In genomic region chr15:63188247-63188936, GRCh38 we compare ENCODE assay signal across 8 cellular contexts. TPM values are rescaled to one million over a fixed set of nuclear protein-coding genes. Genes with fewer than 3 reads are reported as not detected.
DNase-seq lines count a peak whose midpoint lies in the region; ATAC-seq and TF ChIP-seq lines count a peak whose summit lies in the region.

No MANE protein-coding gene starts in this region.

- H3K36me3 ChIP-seq in CD4-positive, CD25-positive, alpha-beta regulatory T cell (ENCODE audit: control insufficient read depth, insufficient read depth, low read length), result no peaks in the 10 kb centered on the region

- H3K4me1 ChIP-seq in CD4-positive, CD25-positive, alpha-beta regulatory T cell (ENCODE audit: control insufficient read depth, insufficient read depth, low read length, poor library complexity, severe bottlenecking), result peaks cover 35% of the 10 kb centered on the region

- POLR2A ChIA-PET in naive thymus-derived CD8-positive, alpha-beta T cell (lab: Charles Lee), result interaction anchor here (0.7 to 1.7 kb wide), 3 partner anchors 8 to 89 kb away, joined by 5 to 14 read pairs (median 5); partner anchors contain the start of genes APH1B and RPS27L

- peak overlapping the region; percentile 72 to 96 (median 95) for H3K27ac Mint-ChIP-seq in CD4-positive, CD25-positive, alpha-beta regulatory T cell
- H3K27ac Mint-ChIP-seq in IgD-negative memory B cell, result peak overlapping the region; percentile 25 to 94 (median 85)
- H3K27ac Mint-ChIP-seq in naive thymus-derived CD8-positive, alpha-beta T cell, result peak overlapping the region; percentile 85 to 98 (median 96)

- H3K27me3 Mint-ChIP-seq in CD4-positive, CD25-positive, alpha-beta regulatory T cell, result no peaks in the 10 kb centered on the region
- H3K27me3 Mint-ChIP-seq in IgD-negative memory B cell, result no peaks in the 10 kb centered on the region
- H3K27me3 Mint-ChIP-seq in naive thymus-derived CD8-positive, alpha-beta T cell, result no peaks in the 10 kb centered on the region

- H3K4me3 ChIP-seq in CD4-positive, CD25-positive, alpha-beta regulatory T cell (ENCODE audit: low read depth, low read length), result peak overlapping the region; percentile 82
- peak overlapping the region; percentile 58 to 89 for H3K4me3 ChIP-seq in cardiac fibroblast (replicated peaks in 1 of 2; ENCODE audit: low read depth in 2 of 2, low read length in 2 of 2)

- no peaks in the 10 kb centered on the region for H3K36me3 Mint-ChIP-seq in CD4-positive, CD25-positive, alpha-beta regulatory T cell
- no peaks in the 10 kb centered on the region for H3K36me3 Mint-ChIP-seq in IgD-negative memory B cell
- H3K36me3 Mint-ChIP-seq in naive thymus-derived CD8-positive, alpha-beta T cell, result no peaks in the 10 kb centered on the region

- H3K27ac ChIP-seq in CD4-positive, CD25-positive, alpha-beta regulatory T cell (ENCODE audit: insufficient read depth, low read length, poor library complexity, severe bottlenecking), result peak overlapping the region; percentile 96

- DNase-seq in CD4-positive, CD25-positive, alpha-beta regulatory T cell, result no peak
- no peak for DNase-seq in cardiac fibroblast (ENCODE audit: low read depth in 2 of 2)
- no peak for DNase-seq in naive thymus-derived CD8-positive, alpha-beta T cell
- DNase-seq in SKM-1 treated with dmso at 0.1 percent for 144 hours (lab: John Stamatoyannopoulos, UW; ENCODE audit: unreplicated experiment), result no peak
- no peak for DNase-seq in activated CD8-positive, alpha-beta memory T cell treated with anti-CD3 and anti-CD28 coated beads, Interleukin-2, amount 50 U/mL, for 4 hours

- H3K4me3 Mint-ChIP-seq in CD4-positive, CD25-positive, alpha-beta regulatory T cell, result peak overlapping the region; percentile 89 to 99 (median 98)
- peak overlapping the region; percentile 91 to 99 (median 98) for H3K4me3 Mint-ChIP-seq in IgD-negative memory B cell
- peak overlapping the region; percentile 90 to 99 (median 95) for H3K4me3 Mint-ChIP-seq in naive thymus-derived CD8-positive, alpha-beta T cell

- no peaks in the 10 kb centered on the region for H3K27me3 ChIP-seq in CD4-positive, CD25-positive, alpha-beta regulatory T cell (ENCODE audit: control insufficient read depth, insufficient read depth, low read length)

- H3K9me3 Mint-ChIP-seq in CD4-positive, CD25-positive, alpha-beta regulatory T cell, result peaks cover 0 to 3% (median 0%) of the 10 kb centered on the region in 7 donors
- H3K9me3 Mint-ChIP-seq in IgD-negative memory B cell, result no peaks in the 10 kb centered on the region
- no peaks in the 10 kb centered on the region for H3K9me3 Mint-ChIP-seq in naive thymus-derived CD8-positive, alpha-beta T cell

- no peak for TF ChIP-seq CTCF in cardiac fibroblast (IDR thresholded peaks at IDR 0.05; ENCODE audit: low read depth, low read length)

- H3K9me3 ChIP-seq in CD4-positive, CD25-positive, alpha-beta regulatory T cell (ENCODE audit: control insufficient read depth in 2 of 2, low read length in 2 of 2), result no peaks in the 10 kb centered on the region

- no peak for ATAC-seq in CD4-positive, CD25-positive, alpha-beta regulatory T cell (ENCODE audit: low read depth in 2 of 2)
- no peak for ATAC-seq in naive thymus-derived CD8-positive, alpha-beta T cell
- ATAC-seq in HG03354 (IDR thresholded peaks at IDR 0.05; ENCODE audit: poor library complexity, severe bottlenecking, unreplicated experiment) (no peak), GM19397 (IDR thresholded peaks at IDR 0.05; ENCODE audit: unreplicated experiment) (no peak)

- H3K4me1 Mint-ChIP-seq in CD4-positive, CD25-positive, alpha-beta regulatory T cell, result peaks cover 0 to 48% (median 33%) of the 10 kb centered on the region in 4 donors
- peaks cover 33 to 38% (median 33%) of the 10 kb centered on the region in 3 donors for H3K4me1 Mint-ChIP-seq in IgD-negative memory B cell
- peaks cover 27 to 51% (median 41%) of the 10 kb centered on the region in 4 donors for H3K4me1 Mint-ChIP-seq in naive thymus-derived CD8-positive, alpha-beta T cell

RNA-seq across cellular contexts. Expression of gene RAB8B, which starts 1.0 kb away (rescaled TPM):
- total RNA-seq in CD4-positive, CD25-positive, alpha-beta regulatory T cell, result 114 TPM
- 10 to 100 TPM; 67.4 to 82.4 (median 74.4) TPM for polyA plus RNA-seq in CD4-positive, CD25-positive, alpha-beta regulatory T cell
- polyA plus RNA-seq in IgD-negative memory B cell, result 57.6 TPM
- total RNA-seq in naive thymus-derived CD8-positive, alpha-beta T cell, result 10 to 100 TPM; 78.4 to 79.6 TPM
- 10 to 100 TPM; 35.1 to 40.7 (median 35.3) TPM for polyA plus RNA-seq in naive thymus-derived CD8-positive, alpha-beta T cell

RNA-seq across cellular contexts. Expression of gene RPS27L, which starts 31.1 kb away (rescaled TPM):
- total RNA-seq in CD4-positive, CD25-positive, alpha-beta regulatory T cell, result 94.0 TPM
- polyA plus RNA-seq in CD4-positive, CD25-positive, alpha-beta regulatory T cell, result 100 to 1,000 TPM; 264 to 422 (median 337) TPM
- polyA plus RNA-seq in IgD-negative memory B cell, result 147 TPM
- 100 to 1,000 TPM; 139 to 142 TPM for total RNA-seq in naive thymus-derived CD8-positive, alpha-beta T cell
- 100 to 1,000 TPM; 143 to 221 (median 206) TPM for polyA plus RNA-seq in naive thymus-derived CD8-positive, alpha-beta T cell
